Comparison of ENCODE assay signal across 8 cellular contexts in the genomic region with DNA sequence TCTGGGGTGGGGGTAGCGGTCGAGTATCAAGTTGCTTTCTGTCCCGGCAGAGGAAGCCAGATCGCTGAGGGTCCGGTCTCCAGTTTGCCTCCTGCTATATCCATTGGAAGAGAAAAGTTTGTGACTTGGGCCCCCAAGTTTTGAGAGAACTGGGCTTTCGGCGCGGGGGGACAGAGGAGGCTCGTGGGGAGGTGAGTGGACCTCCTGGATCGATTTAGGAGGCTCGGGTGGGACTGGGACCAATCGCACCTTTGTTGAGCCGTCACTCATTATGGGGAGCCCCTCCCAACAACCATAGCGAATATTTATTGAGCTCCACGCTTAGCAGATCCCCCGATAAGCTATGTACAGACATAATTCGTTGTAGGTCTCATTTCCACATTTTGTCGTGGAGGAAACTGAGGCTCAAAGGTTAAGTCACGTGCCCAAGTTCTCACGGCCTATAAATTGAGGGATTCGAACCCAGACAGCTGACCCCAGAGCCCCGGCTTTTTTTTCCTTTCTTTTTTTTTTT. TPM values are rescaled to one million over a fixed set of nuclear protein-coding genes. Genes with fewer than 3 reads are reported as not detected.
DNase-seq lines count a peak whose midpoint lies in the region; ATAC-seq and TF ChIP-seq lines count a peak whose summit lies in the region.

No MANE protein-coding gene starts in this region.

- peak in 1 of 2 donors; percentile 15 for DNase-seq in cardiac muscle cell (ENCODE audit: low read depth in 1 of 2, low spot score in 1 of 2)
- DNase-seq in Right ventricle myocardium inferior (ENCODE audit: missing footprints), result no peak
- no peak for DNase-seq in activated CD8-positive, alpha-beta T cell treated with anti-CD3 and anti-CD28 coated beads, Interleukin-2, amount 10 ng/mL, durations not matched to agents 7 days and 5 days
- no peak for DNase-seq in substantia nigra (lab: John Stamatoyannopoulos, UW)
- DNase-seq in NCI-H446 (lab: John Stamatoyannopoulos, UW), result no peak

- H3K36me3 Mint-ChIP-seq in activated CD8-positive, alpha-beta T cell treated with anti-CD3 and anti-CD28 coated beads, Interleukin-2, amount 10 ng/mL, durations not matched to agents 7 days and 5 days (ENCODE audit: low read depth), result peaks cover 29% of the 10 kb centered on the region

- H3K27me3 Mint-ChIP-seq in activated CD8-positive, alpha-beta T cell treated with anti-CD3 and anti-CD28 coated beads, Interleukin-2, amount 10 ng/mL, durations not matched to agents 7 days and 5 days (ENCODE audit: low read depth), result no peaks in the 10 kb centered on the region

- H3K27ac Mint-ChIP-seq in activated CD8-positive, alpha-beta T cell treated with anti-CD3 and anti-CD28 coated beads, Interleukin-2, amount 10 ng/mL, durations not matched to agents 7 days and 5 days, result peak overlapping the region; percentile 99

- H3K9me3 ChIP-seq in cardiac muscle cell (ENCODE audit: low read depth) (no peaks in the 10 kb centered on the region), iPS-18a (ENCODE audit: control insufficient read depth, low read depth, low read length) (no peaks in the 10 kb centered on the region)

- intact Hi-C loops in Right ventricle myocardium inferior (cut with DNase I), result loop anchor here (1.0 to 10.0 kb wide), 2 partner anchors 130 to 132 kb away; partner anchors contain the start of genes MAU2, SLC25A42 and SUGP1

- H3K4me3 Mint-ChIP-seq in activated CD8-positive, alpha-beta T cell treated with anti-CD3 and anti-CD28 coated beads, Interleukin-2, amount 10 ng/mL, durations not matched to agents 7 days and 5 days, result peak overlapping the region; percentile 87

- CTCF ChIA-PET in activated CD8-positive, alpha-beta T cell treated with anti-CD3 and anti-CD28 coated beads, Interleukin-2, amount 10 ng/mL, durations not matched to agents 7 days and 5 days (lab: Charles Lee), result interaction anchor here (0.7 to 2.1 kb wide), 5 partner anchors 10 to 298 kb away, joined by 3 to 8 read pairs (median 4); partner anchors contain the start of gene NR2C2AP

- H3K36me3 ChIP-seq in cardiac muscle cell (peaks cover 5% of the 10 kb centered on the region), iPS-18a (ENCODE audit: control insufficient read depth, low read depth, low read length) (peaks cover 5% of the 10 kb centered on the region)

- ATAC-seq in Right ventricle myocardium inferior (no peak), GM21529 (IDR thresholded peaks at IDR 0.05; ENCODE audit: unreplicated experiment) (no peak), GM21515 (IDR thresholded peaks at IDR 0.05; ENCODE audit: unreplicated experiment) (no peak)
- peak; percentile 17 for ATAC-seq in activated CD8-positive, alpha-beta T cell treated with anti-CD3 and anti-CD28 coated beads, Interleukin-2, amount 10 ng/mL, durations not matched to agents 7 days and 5 days

- no peaks in the 10 kb centered on the region for H3K9me3 Mint-ChIP-seq in activated CD8-positive, alpha-beta T cell treated with anti-CD3 and anti-CD28 coated beads, Interleukin-2, amount 10 ng/mL, durations not matched to agents 7 days and 5 days (ENCODE audit: insufficient read depth)

- H3K4me3 ChIP-seq in cardiac muscle cell (peak overlapping the region; percentile 92), iPS-18a (ENCODE audit: low read length) (peak overlapping the region; percentile 98)

- peaks cover 36% of the 10 kb centered on the region for H3K4me1 Mint-ChIP-seq in activated CD8-positive, alpha-beta T cell treated with anti-CD3 and anti-CD28 coated beads, Interleukin-2, amount 10 ng/mL, durations not matched to agents 7 days and 5 days (ENCODE audit: low read depth)

- H3K27me3 ChIP-seq in cardiac muscle cell (no peaks in the 10 kb centered on the region), iPS-18a (ENCODE audit: control insufficient read depth, insufficient read depth, low read length) (no peaks in the 10 kb centered on the region)

- peaks cover 2% of the 10 kb centered on the region for H3K4me1 ChIP-seq in cardiac muscle cell (ENCODE audit: low read depth)
- no peaks in the 10 kb centered on the region for H3K4me1 ChIP-seq in iPS-18a (ENCODE audit: control insufficient read depth, low read depth, low read length)

- POLR2A ChIA-PET in activated CD8-positive, alpha-beta T cell treated with anti-CD3 and anti-CD28 coated beads, Interleukin-2, amount 10 ng/mL, durations not matched to agents 7 days and 5 days (lab: Charles Lee), result interaction anchor here (1.4 to 3.2 kb wide), 3 partner anchors 9 to 273 kb away, joined by 4 to 55 read pairs (median 4); partner anchors contain the start of genes COPE, DDX49 and NR2C2AP

- no peak for TF ChIP-seq CTCF in cardiac muscle cell (IDR thresholded peaks at IDR 0.05; ENCODE audit: low read depth, low read length)

- H3K27ac ChIP-seq in cardiac muscle cell, result peak overlapping the region; percentile 53
- peak overlapping the region; percentile 9 for H3K27ac ChIP-seq in iPS-18a (ENCODE audit: low read length)
- H3K27ac ChIP-seq in substantia nigra (ENCODE audit: low read depth, low read length, poor library complexity, severe bottlenecking), result peak overlapping the region; percentile 99

- peak overlapping the region; percentile 53 for H3K9ac ChIP-seq in iPS-18a (ENCODE audit: low read length)

RNA-seq across cellular contexts. Expression of gene RFXANK, which starts 0.9 kb away (rescaled TPM):
- total RNA-seq in cardiac muscle cell (88.8 and 117 TPM in 2 replicates), Right ventricle myocardium inferior (39.9 TPM)
- 130 and 156 TPM in 2 replicates for polyA plus RNA-seq in cardiac muscle cell
- 10 to 100 TPM; 97.9 to 98.7 TPM for total RNA-seq in activated CD8-positive, alpha-beta T cell treated with anti-CD3 and anti-CD28 coated beads, Interleukin-2, amount 10 ng/mL, durations not matched to agents 7 days and 5 days

RNA-seq across cellular contexts. Expression of gene BORCS8, which starts 1.0 kb away (rescaled TPM):
- 24.7 and 28.7 TPM in 2 replicates for total RNA-seq in cardiac muscle cell
- 29.1 and 38.0 TPM in 2 replicates for polyA plus RNA-seq in cardiac muscle cell
- total RNA-seq in Right ventricle myocardium inferior, result 19.5 TPM
- 10 to 100 TPM; 22.1 to 25.4 TPM for total RNA-seq in activated CD8-positive, alpha-beta T cell treated with anti-CD3 and anti-CD28 coated beads, Interleukin-2, amount 10 ng/mL, durations not matched to agents 7 days and 5 days

RNA-seq across cellular contexts. Expression of gene NR2C2AP, which starts 10.2 kb away (rescaled TPM):
- total RNA-seq in cardiac muscle cell (5.1 and 6.4 TPM in 2 replicates), Right ventricle myocardium inferior (7.8 TPM)
- polyA plus RNA-seq in cardiac muscle cell, result 7.8 and 10.0 TPM in 2 replicates
- 10 to 100 TPM; 35.6 TPM for total RNA-seq in activated CD8-positive, alpha-beta T cell treated with anti-CD3 and anti-CD28 coated beads, Interleukin-2, amount 10 ng/mL, durations not matched to agents 7 days and 5 days

RNA-seq across cellular contexts. Expression of gene NCAN, which starts 18.8 kb away (rescaled TPM):
- total RNA-seq in cardiac muscle cell (0.36 and 0.42 TPM in 2 replicates), Right ventricle myocardium inferior (not detected)
- 0.45 TPM in 1 of 2 replicates, not detected in the other for polyA plus RNA-seq in cardiac muscle cell
- total RNA-seq in activated CD8-positive, alpha-beta T cell treated with anti-CD3 and anti-CD28 coated beads, Interleukin-2, amount 10 ng/mL, durations not matched to agents 7 days and 5 days, result not detected

RNA-seq across cellular contexts. Expression of gene MEF2B, which starts 22.9 kb away (rescaled TPM):
- 0.18 TPM in 1 of 2 replicates, not detected in the other for total RNA-seq in cardiac muscle cell
- 1.2 and 1.7 TPM in 2 replicates for polyA plus RNA-seq in cardiac muscle cell
- 1.4 TPM for total RNA-seq in Right ventricle myocardium inferior
- total RNA-seq in activated CD8-positive, alpha-beta T cell treated with anti-CD3 and anti-CD28 coated beads, Interleukin-2, amount 10 ng/mL, durations not matched to agents 7 days and 5 days, result 1 to 10 TPM; 2.2 to 3.6 TPM

Comparison
In these comparisons a context has a peak if more than half of its experiments do, and no peak if none do; other contexts are left out.
1. H3K27ac ChIP-seq: peak in every context shown above with its lines; median percentile 99 in substantia nigra; 53 in cardiac muscle cell; 9 in iPS-18a.